Comparison of ENCODE assay signal across 8 cellular contexts in the genomic region with DNA sequence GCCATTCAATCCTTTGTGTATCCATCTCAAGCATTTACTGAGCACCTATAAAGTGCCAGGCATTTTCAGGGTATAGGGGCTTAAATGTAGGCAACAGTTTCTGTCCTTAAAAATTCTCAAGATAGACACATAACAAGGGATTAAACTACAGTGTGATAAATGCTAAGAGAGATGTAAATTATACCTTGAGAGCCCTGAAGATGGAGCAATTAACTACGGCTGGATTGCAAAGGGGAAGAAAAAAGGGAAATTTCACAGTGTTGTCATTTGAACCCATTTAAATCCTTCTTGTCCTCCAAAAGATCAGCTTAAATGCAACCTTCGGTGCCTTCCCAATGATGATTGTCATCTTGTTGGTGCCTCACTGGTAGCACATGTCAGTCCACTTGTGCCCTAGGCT. TPM values are rescaled to one million over a fixed set of nuclear protein-coding genes. Genes with fewer than 3 reads are reported as not detected.
DNase-seq lines count a peak whose midpoint lies in the region; ATAC-seq and TF ChIP-seq lines count a peak whose summit lies in the region.

No MANE protein-coding gene starts in this region.

- H3K27ac Mint-ChIP-seq in HFFc6: 0 out of 2 replicates have a peak overlapping the region, but pooled peaks have one; percentile 64
- peak overlapping the region; percentile 93 for H3K27ac Mint-ChIP-seq in activated T-helper 1 cell treated with anti-CD3 and anti-CD28 coated beads, Interleukin-12 subunit alpha, Interleukin-12 subunit beta, Interleukin-2, Interleukin-4 antibody, amounts not matched to agents 30 ng/mL and 10 ng/mL and 1 ng/mL, durations not matched to agents 14 hours and 24 hours and 36 hours

- H3K4me3 ChIP-seq in mononuclear cell (ENCODE audit: low read length): peak overlapping the region; percentile 32

- DNase-seq in AML-193 (lab: John Stamatoyannopoulos, UW): peak; percentile 61 to 67
- DNase-seq in HFFc6: no peak
- DNase-seq in activated T-helper 1 cell treated with anti-CD3 and anti-CD28 coated beads, Interleukin-12 subunit alpha, Interleukin-12 subunit beta, Interleukin-2, Interleukin-4 antibody, amounts not matched to agents 30 ng/mL and 10 ng/mL and 1 ng/mL, durations not matched to agents 14 hours and 24 hours and 36 hours (ENCODE audit: low spot score): no peak
- no peak for DNase-seq in hepatic stellate cell (ENCODE audit: low spot score)
- DNase-seq in NCI-H187 treated with DMSO at 0.1 percent for 48 hours (lab: John Stamatoyannopoulos, UW): no peak
- no peak for DNase-seq in NCI-H2196 treated with DMSO at 0.1 percent for 48 hours (lab: John Stamatoyannopoulos, UW; ENCODE audit: unreplicated experiment)

- H3K4me1 ChIP-seq in mononuclear cell (ENCODE audit: insufficient read depth, low read length): peaks cover 32% of the 10 kb centered on the region

- no peaks in the 10 kb centered on the region for H3K9me3 Mint-ChIP-seq in HFFc6
- peaks cover 4% of the 10 kb centered on the region for H3K9me3 Mint-ChIP-seq in activated T-helper 1 cell treated with anti-CD3 and anti-CD28 coated beads, Interleukin-12 subunit alpha, Interleukin-12 subunit beta, Interleukin-2, Interleukin-4 antibody, amounts not matched to agents 30 ng/mL and 10 ng/mL and 1 ng/mL, durations not matched to agents 14 hours and 24 hours and 36 hours

- H3K36me3 Mint-ChIP-seq in HFFc6 (ENCODE audit: low read depth): no peaks in the 10 kb centered on the region
- H3K36me3 Mint-ChIP-seq in activated T-helper 1 cell treated with anti-CD3 and anti-CD28 coated beads, Interleukin-12 subunit alpha, Interleukin-12 subunit beta, Interleukin-2, Interleukin-4 antibody, amounts not matched to agents 30 ng/mL and 10 ng/mL and 1 ng/mL, durations not matched to agents 14 hours and 24 hours and 36 hours (ENCODE audit: low read depth): peaks cover 12% of the 10 kb centered on the region

- H3K27me3 ChIP-seq in mononuclear cell (ENCODE audit: insufficient read depth, low read length): no peaks in the 10 kb centered on the region

- no peak for ATAC-seq in HG02610 (IDR thresholded peaks at IDR 0.05; ENCODE audit: unreplicated experiment)

- intact Hi-C loops in activated T-helper 1 cell treated with anti-CD3 and anti-CD28 coated beads, Interleukin-12 subunit alpha, Interleukin-12 subunit beta, Interleukin-2, Interleukin-4 antibody, amounts not matched to agents 30 ng/mL and 10 ng/mL and 1 ng/mL, durations not matched to agents 14 hours and 24 hours and 36 hours (cut with micrococcal nuclease): loop anchor here (2.0 kb wide), 1 partner anchor 570 kb away; no protein-coding TSS in a partner anchor

- H3K4me1 Mint-ChIP-seq in HFFc6 (ENCODE audit: low read depth): peaks cover 50% of the 10 kb centered on the region
- peaks cover 95% of the 10 kb centered on the region for H3K4me1 Mint-ChIP-seq in activated T-helper 1 cell treated with anti-CD3 and anti-CD28 coated beads, Interleukin-12 subunit alpha, Interleukin-12 subunit beta, Interleukin-2, Interleukin-4 antibody, amounts not matched to agents 30 ng/mL and 10 ng/mL and 1 ng/mL, durations not matched to agents 14 hours and 24 hours and 36 hours (ENCODE audit: low read depth)

- TF ChIP-seq CTCF in HFFc6 (IDR thresholded peaks at IDR 0.05): peak; percentile 42

- H3K27me3 Mint-ChIP-seq in HFFc6 (ENCODE audit: insufficient read depth): peaks cover 7% of the 10 kb centered on the region
- no peaks in the 10 kb centered on the region for H3K27me3 Mint-ChIP-seq in activated T-helper 1 cell treated with anti-CD3 and anti-CD28 coated beads, Interleukin-12 subunit alpha, Interleukin-12 subunit beta, Interleukin-2, Interleukin-4 antibody, amounts not matched to agents 30 ng/mL and 10 ng/mL and 1 ng/mL, durations not matched to agents 14 hours and 24 hours and 36 hours (ENCODE audit: insufficient read depth)

- peak overlapping the region; percentile 60 for H3K4me3 Mint-ChIP-seq in HFFc6
- peak overlapping the region; percentile 84 for H3K4me3 Mint-ChIP-seq in activated T-helper 1 cell treated with anti-CD3 and anti-CD28 coated beads, Interleukin-12 subunit alpha, Interleukin-12 subunit beta, Interleukin-2, Interleukin-4 antibody, amounts not matched to agents 30 ng/mL and 10 ng/mL and 1 ng/mL, durations not matched to agents 14 hours and 24 hours and 36 hours

- H3K9me3 ChIP-seq in mononuclear cell (ENCODE audit: low read depth, low read length): no peaks in the 10 kb centered on the region

RNA-seq across cellular contexts. Expression of a gene that starts 11.5 kb away (rescaled TPM):
- total RNA-seq in HFFc6 (2021; fragmentation: NEBNext Ultra II Directional; extraction: Animal tissue kit (Norgen Biotek cat#: 25700)): not detected
- 6.9 and 8.1 TPM in 2 replicates for total RNA-seq in activated T-helper 1 cell treated with anti-CD3 and anti-CD28 coated beads, Interleukin-12 subunit alpha, Interleukin-12 subunit beta, Interleukin-2, Interleukin-4 antibody, amounts not matched to agents 30 ng/mL and 10 ng/mL and 1 ng/mL, durations not matched to agents 14 hours and 24 hours and 36 hours
- total RNA-seq in mononuclear cell: 0.21 TPM

RNA-seq across cellular contexts. Expression of a gene that starts 16.3 kb away (rescaled TPM):
- not detected for total RNA-seq in HFFc6 (2021; fragmentation: NEBNext Ultra II Directional; extraction: Animal tissue kit (Norgen Biotek cat#: 25700))
- 3.4 TPM in 2 replicates for total RNA-seq in activated T-helper 1 cell treated with anti-CD3 and anti-CD28 coated beads, Interleukin-12 subunit alpha, Interleukin-12 subunit beta, Interleukin-2, Interleukin-4 antibody, amounts not matched to agents 30 ng/mL and 10 ng/mL and 1 ng/mL, durations not matched to agents 14 hours and 24 hours and 36 hours
- not detected for total RNA-seq in mononuclear cell

Comparison
In these comparisons a context has a peak if more than half of its experiments do, and no peak if none do; other contexts are left out.
1. DNase-seq: peak in AML-193 (2 of 2); none in HFFc6 (single experiment), activated T-helper 1 cell treated with anti-CD3 and anti-CD28 coated beads, Interleukin-12 subunit alpha, Interleukin-12 subunit beta, Interleukin-2, Interleukin-4 antibody, amounts not matched to agents 30 ng/mL and 10 ng/mL and 1 ng/mL, durations not matched to agents 14 hours and 24 hours and 36 hours (single experiment), hepatic stellate cell (single experiment), NCI-H187 treated with DMSO at 0.1 percent for 48 hours (single experiment) and NCI-H2196 treated with DMSO at 0.1 percent for 48 hours (single experiment).